23 cellular contexts compared by ENCODE assay signal in genomic region chr6:27100921-27101320, GRCh38.
A peak's percentile ranks its signal among the peaks of the same experiment; 100 is the strongest.
DNase-seq lines count a peak whose midpoint lies in the region; ATAC-seq, FAIRE-seq and TF ChIP-seq lines count a peak whose summit lies in the region.
"Had no signal": no experiment of that assay in that cellular context is flagged by ENCODE, and none has a peak within 500 bp of the region (broad histone marks: within the 10 kb centered on the region; RNA-seq: fewer than 3 reads in every experiment).

No MANE protein-coding gene starts in this region.

- H3K27ac ChIP-seq in K562 (ENCODE audit: extremely low read depth, low read depth, low read length) (no peak overlapping the region), PC-9 (no peak overlapping the region)
- H3K27ac ChIP-seq: BLaER1 had no signal

- H4K20me1 ChIP-seq in K562 (replicated peaks; ENCODE audit: control insufficient read depth, insufficient read depth, low read length), result no peaks in the 10 kb centered on the region
- H4K20me1 ChIP-seq in PC-9 (ENCODE audit: insufficient read depth), result no peaks in the 10 kb centered on the region
- H4K20me1 ChIP-seq: BLaER1 had no signal

- H3K27me3 ChIP-seq in K562 (ENCODE audit: control insufficient read depth in 2 of 2, insufficient read depth in 2 of 2, low read length in 2 of 2) (no peaks in the 10 kb centered on the region), PC-9 (ENCODE audit: insufficient read depth, low read depth) (no peaks in the 10 kb centered on the region)
- H3K27me3 ChIP-seq: BE2C had no signal

- intact Hi-C loops in K562 (cut with micrococcal nuclease) (no loop called here), PC-9 (cut with micrococcal nuclease; ENCODE audit: unreplicated experiment) (no loop called here)

- no peak for FAIRE-seq in K562 (lab: Jason Lieb, UNC)
- peak; percentile 95 for FAIRE-seq in endometrium (lab: Jason Lieb, UNC)
- peak; percentile 64 for FAIRE-seq in islet of Langerhans (lab: Jason Lieb, UNC)
- FAIRE-seq: GM12878, GM12892, GM18507 had no signal

- H3K36me3 ChIP-seq in K562 (ENCODE audit: control insufficient read depth, insufficient read depth, low read length) (0 out of 3 replicates have a peak, but pooled peaks cover 3% of the 10 kb centered on the region), PC-9 (ENCODE audit: low read depth) (no peaks in the 10 kb centered on the region)
- H3K36me3 ChIP-seq: BE2C, BLaER1 had no signal

- no peaks in the 10 kb centered on the region for H3K9me1 ChIP-seq in K562 (ENCODE audit: control insufficient read depth, insufficient read depth, low read length)

- H3K4me2 ChIP-seq in K562 (ENCODE audit: insufficient read depth, low read length) (no peak overlapping the region), PC-9 (no peak overlapping the region)
- H3K4me2 ChIP-seq: BLaER1 had no signal

- TF ChIP-seq RAD21 in K562 (CRISPR knock-in tag; conservative IDR thresholded peaks at IDR 0.05 in 1 of 2, IDR thresholded peaks at IDR 0.05 in 1 of 2), result no peak

- BruUV-seq in K562 (replicated peaks; lab: Mats Ljungman, UMichigan) (no TSS peak), PC-9 (replicated peaks; lab: Mats Ljungman, UMichigan) (no TSS peak)

- 79% methylated on average over 3 of the region's 3 CpGs for WGBS in K562 (ENCODE audit: insufficient coverage, low coverage, missing lambda C conversion rate)

- POLR2A ChIA-PET in K562 (lab: Yijun Ruan, JAX), result no interaction called here
- POLR2A ChIA-PET in PC-9 (lab: Charles Lee; ENCODE audit: unreplicated experiment), result no interaction called here

- H3K4me3 ChIP-seq in K562, result no peak overlapping the region
- no peak overlapping the region for H3K4me3 ChIP-seq in PC-9
- H3K4me3 ChIP-seq: BLaER1, GM12878 had no signal

- H2AFZ ChIP-seq in K562 (ENCODE audit: low read depth, low read length) (no peak overlapping the region), PC-9 (no peak overlapping the region)

- no peak for TF ChIP-seq CTCF in K562 (IDR thresholded peaks at IDR 0.05 in 2 of 3, conservative IDR thresholded peaks at IDR 0.05 in 1 of 3; ENCODE audit: insufficient read depth in 2 of 3, low read depth in 1 of 3, low read length in 3 of 3)
- no peak for TF ChIP-seq CTCF in PC-9 (conservative IDR thresholded peaks at IDR 0.05)

- CTCF ChIA-PET in K562 (lab: Yijun Ruan, JAX; ENCODE audit: low intra/inter-chr PET ratio) (no interaction called here), PC-9 (lab: Charles Lee) (no interaction called here)

- no peaks in the 10 kb centered on the region for H3F3A ChIP-seq in PC-9 (ENCODE audit: insufficient read depth, low read depth)

- DNase-seq in K562 (ENCODE audit: extremely low read depth in 1 of 4, low spot score in 3 of 4), result no peak
- no peak for DNase-seq in PC-9
- DNase-seq: 8988T; ACHN; BE2C; C1 segment of cervical spinal cord; CD4-positive, alpha-beta memory T cell; CD4-positive, CD25-positive, alpha-beta regulatory T cell; CD8-positive, alpha-beta memory T cell; COR-L47; DMS 273 treated with DMSO at 0.1 percent for 48 hours; DMS153; DMS79; DND-41; EL; GDM1 had no signal

- in situ Hi-C loops in K562 (cut with MboI), result loop anchor here (25.0 kb wide), 1 partner anchor 764 kb away; no protein-coding TSS in a partner anchor

- H3K4me1 ChIP-seq in K562 (replicated peaks in 1 of 2; ENCODE audit: control insufficient read depth in 2 of 2, insufficient read depth in 2 of 2, low read length in 2 of 2) (peaks cover 2 to 6% of the 10 kb centered on the region in 2 experiments; a peak in 1 of 5 replicates), PC-9 (replicated peaks; ENCODE audit: insufficient read depth) (no peaks in the 10 kb centered on the region)
- H3K4me1 ChIP-seq: BE2C, BLaER1 had no signal

- H3K79me2 ChIP-seq in K562 (ENCODE audit: control insufficient read depth, insufficient read depth, low read length), result no peaks in the 10 kb centered on the region
- H3K79me2 ChIP-seq in PC-9 (ENCODE audit: low read depth), result no peaks in the 10 kb centered on the region

- no peak for TF ChIP-seq POLR2A in K562 (conservative IDR thresholded peaks at IDR 0.05)

- TF ChIP-seq EP300 in K562 (IDR thresholded peaks at IDR 0.05; ENCODE audit: low read length), result no peak

- H3K9me3 ChIP-seq in K562 (replicated peaks; ENCODE audit: control insufficient read depth, insufficient read depth, low read depth, low read length), result no peaks in the 10 kb centered on the region
- H3K9me3 ChIP-seq in PC-9 (ENCODE audit: insufficient read depth, low read depth), result no peaks in the 10 kb centered on the region
- H3K9me3 ChIP-seq: BE2C had no signal

- ATAC-seq in K562 (no peak), GM21390 (IDR thresholded peaks at IDR 0.05; ENCODE audit: unreplicated experiment) (no peak)
- ATAC-seq: GM12878 had no signal

- H3K9ac ChIP-seq in K562 (ENCODE audit: insufficient read depth in 1 of 2, low read depth in 2 of 2, low read length in 2 of 2), result no peak overlapping the region
- H3K9ac ChIP-seq: BLaER1 had no signal

- H3K9me2 ChIP-seq in PC-9 (ENCODE audit: insufficient read depth), result no peaks in the 10 kb centered on the region

TF ChIP-seq in K562, 482 proteins besides CTCF, POLR2A, EP300 and RAD21:
- TF ChIP-seq STAG1 (CRISPR knock-in tag; IDR thresholded peaks at IDR 0.05; ENCODE audit: borderline replicate concordance) (no peak), NCOA2 (IDR thresholded peaks at IDR 0.05; ENCODE audit: partially characterized antibody in 2 of 2) (peak; percentile 21 to 93), BHLHE40 (IDR thresholded peaks at IDR 0.05; ENCODE audit: low read length) (no peak)
